In the genomic region with DNA sequence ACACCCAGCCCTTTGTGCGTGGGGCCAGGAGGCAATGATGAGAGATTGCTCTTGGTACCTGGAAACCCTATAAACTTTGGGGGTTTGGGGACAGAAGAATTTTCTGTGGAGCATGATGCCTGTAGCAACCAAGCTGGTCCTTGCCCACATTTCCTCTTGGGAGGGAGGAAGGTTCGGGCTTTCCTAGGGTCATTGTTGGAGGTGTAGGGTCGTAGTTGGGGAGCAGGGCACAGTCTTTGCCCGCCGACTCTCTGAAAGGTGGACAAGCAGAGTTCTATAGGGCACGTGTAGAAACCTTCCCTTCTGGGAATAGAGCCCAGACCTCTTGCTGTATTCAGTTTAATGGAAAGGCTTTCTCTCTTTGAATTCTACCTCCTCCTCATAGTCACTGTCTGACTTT, we compare ENCODE assay signal across 1 cellular context.
TF ChIP-seq lines count a peak whose summit lies in the region.

No MANE protein-coding gene starts in this region.

TF ChIP-seq in A549, 52 proteins besides CTCF, POLR2A, EP300 and RAD21 (continued from another document):
- TF ChIP-seq ZFP36 (IDR thresholded peaks at IDR 0.05; ENCODE audit: borderline replicate concordance, partially characterized antibody) (no peak), HDAC2 (IDR thresholded peaks at IDR 0.05) (no peak), HES2 (IDR thresholded peaks at IDR 0.05) (no peak), BHLHE40 (IDR thresholded peaks at IDR 0.05; ENCODE audit: low read depth, low read length) (no peak), SMC3 (IDR thresholded peaks at IDR 0.05) (no peak), NPAS2 (CRISPR knock-in tag; IDR thresholded peaks at IDR 0.05; ENCODE audit: borderline replicate concordance) (no peak), ESRRA (IDR thresholded peaks at IDR 0.05; ENCODE audit: borderline replicate concordance, low read length) (no peak), NFE2L2 (conservative IDR thresholded peaks at IDR 0.05; ENCODE audit: low read length) (no peak), CBX2 (IDR thresholded peaks at IDR 0.05; ENCODE audit: borderline replicate concordance, low read depth) (no peak), JUNB (IDR thresholded peaks at IDR 0.05) (no peak), RCOR1 (IDR thresholded peaks at IDR 0.05; ENCODE audit: low read depth, low read length) (no peak), ZC3H11A (IDR thresholded peaks at IDR 0.05) (no peak)
TF ChIP-seq in A549: peak in this region for 0.
